Comparison of ENCODE assay signal across 9 cellular contexts in genomic region chr2:65300772-65301711, GRCh38.
DNase-seq lines count a peak whose midpoint lies in the region; ATAC-seq and TF ChIP-seq lines count a peak whose summit lies in the region.
"Had no signal": no experiment of that assay in that cellular context is flagged by ENCODE, and none has a peak within 500 bp of the region (broad histone marks: within the 10 kb centered on the region; RNA-seq: fewer than 3 reads in every experiment).

No MANE protein-coding gene starts in this region.

- no peak overlapping the region for H3K27ac Mint-ChIP-seq in WTC11
- H3K27ac Mint-ChIP-seq: dendritic cell treated with granulocyte-macrophage colony-stimulating factor and Interleukin-4, amounts not matched to agents 40 ng/mL and 50 ng/mL, for 4 days had no signal

- CTCF ChIA-PET in WTC11 (lab: Charles Lee): interaction anchor here (0.6 to 1.7 kb wide), 5 partner anchors 8 to 224 kb away, joined by 4 read pairs; no protein-coding TSS in a partner anchor

- no peak overlapping the region for H3K4me3 Mint-ChIP-seq in WTC11
- H3K4me3 Mint-ChIP-seq: dendritic cell treated with granulocyte-macrophage colony-stimulating factor and Interleukin-4, amounts not matched to agents 40 ng/mL and 50 ng/mL, for 4 days had no signal

- peak overlapping the region; percentile 45 for H3K4me3 ChIP-seq in Jurkat, Clone E6-1 (ENCODE audit: low read length)

- ATAC-seq in GM21526 (IDR thresholded peaks at IDR 0.05; ENCODE audit: low FRiP score, unreplicated experiment): peak; percentile 84
- peak; percentile 65 for ATAC-seq in WTC11
- peak; percentile 19 for ATAC-seq in left lobe of liver

- TF ChIP-seq CTCF in WTC11 (IDR thresholded peaks at IDR 0.05): no peak

- POLR2A ChIA-PET in WTC11 (lab: Charles Lee): no interaction called here

- H3K36me3 Mint-ChIP-seq in WTC11: no peaks in the 10 kb centered on the region

- H3K9me3 Mint-ChIP-seq in WTC11: no peaks in the 10 kb centered on the region
- H3K9me3 Mint-ChIP-seq: dendritic cell treated with granulocyte-macrophage colony-stimulating factor and Interleukin-4, amounts not matched to agents 40 ng/mL and 50 ng/mL, for 4 days had no signal

- peaks cover 6% of the 10 kb centered on the region; the same call in 1 of the 2 replicates for H3K27me3 Mint-ChIP-seq in WTC11 (ENCODE audit: low read depth)

- DNase-seq in DMS153 (lab: John Stamatoyannopoulos, UW) (peak; percentile 61), WTC11 (ENCODE audit: low spot score) (peak; percentile 21), brain pericyte (ENCODE audit: low read depth, low spot score) (peak; percentile 81), left lobe of liver (ENCODE audit: low spot score) (no peak), NCI-H524 (lab: John Stamatoyannopoulos, UW) (no peak)
- peak; percentile 89 for DNase-seq in Jurkat, Clone E6-1 (ENCODE audit: low read depth, low spot score)
- DNase-seq in stimulated activated CD4-positive, alpha-beta T cell treated with anti-CD3 and anti-CD28 coated beads, TNF-alpha, amount 100 ng/mL, for 1 hour (ENCODE audit: low read depth in 3 of 3, low spot score in 1 of 3): peak; percentile 31 to 58 (median 37)

- peaks cover 20% of the 10 kb centered on the region for H3K4me1 Mint-ChIP-seq in WTC11

TF ChIP-seq in WTC11, 78 proteins besides CTCF, POLR2A, EP300 and RAD21:
- TF ChIP-seq MYBL2 (CRISPR knock-in tag; IDR thresholded peaks at IDR 0.05): no peak
- TF ChIP-seq GABPB1 (CRISPR knock-in tag; IDR thresholded peaks at IDR 0.05): peak; percentile 72; the same call in 1 of the 2 replicates

Comparison
In these comparisons a context has a peak if more than half of its experiments do, and no peak if none do; other contexts are left out.
1. DNase-seq: peak in DMS153 (single experiment), Jurkat, Clone E6-1 (single experiment), WTC11 (single experiment), brain pericyte (single experiment) and stimulated activated CD4-positive, alpha-beta T cell treated with anti-CD3 and anti-CD28 coated beads, TNF-alpha, amount 100 ng/mL, for 1 hour (3 of 3); none in left lobe of liver (single experiment) and NCI-H524 (0 of 2).
2. ATAC-seq: peak in every context shown above with its lines; median percentile 84 in GM21526; 65 in WTC11; 19 in left lobe of liver.